ENCODE assay signal across 8 cellular contexts in genomic region chrX:96684339-96685204, GRCh38. TPM values are rescaled to one million over a fixed set of nuclear protein-coding genes. Genes with fewer than 3 reads are reported as not detected.
A peak's percentile ranks its signal among the peaks of the same experiment; 100 is the strongest.
DNase-seq lines count a peak whose midpoint lies in the region; ATAC-seq and TF ChIP-seq lines count a peak whose summit lies in the region.

Gene DIAPH2 (plus strand): TSS chrX:96684842.

- H3K4me2 ChIP-seq in OCI-LY3 (ENCODE audit: low read length), result peak within 1 kb of the TSS; percentile 87
- peak within 1 kb of the TSS; percentile 78 for H3K4me2 ChIP-seq in fibroblast of lung (ENCODE audit: extremely low read depth, insufficient read depth, low read length)

- H3K4me3 Mint-ChIP-seq in naive thymus-derived CD8-positive, alpha-beta T cell, result peak within 1 kb of the TSS; percentile 85 to 98 (median 93)
- H3K4me3 Mint-ChIP-seq in stimulated activated memory B cell treated with anti-CD40 and anti-IgM and Interleukin-4, amounts not matched to agents 10 μg/mL and 1 μg/mL and 100 μg/mL, for 72 hours, result peak within 1 kb of the TSS; percentile 99

- H3K36me3 ChIP-seq in OCI-LY3 (replicated peaks; ENCODE audit: low read depth, low read length) (no peaks in the 10 kb centered on the region), fibroblast of lung (ENCODE audit: control insufficient read depth, insufficient read depth, low read length) (no peaks in the 10 kb centered on the region)

- TF ChIP-seq CTCF in AG10803 (conservative IDR thresholded peaks at IDR 0.05; ENCODE audit: low read length) (peak; percentile 23; the same call in 1 of the 2 replicates), OCI-LY3 (IDR thresholded peaks at IDR 0.05; ENCODE audit: low read depth, low read length) (no peak), fibroblast of lung (conservative IDR thresholded peaks at IDR 0.05 in 1 of 2, IDR thresholded peaks at IDR 0.05 in 1 of 2; ENCODE audit: low read depth in 1 of 2, low read length in 2 of 2) (no peak)

- H3K36me3 Mint-ChIP-seq in naive thymus-derived CD8-positive, alpha-beta T cell, result no peaks in the 10 kb centered on the region
- no peaks in the 10 kb centered on the region for H3K36me3 Mint-ChIP-seq in stimulated activated memory B cell treated with anti-CD40 and anti-IgM and Interleukin-4, amounts not matched to agents 10 μg/mL and 1 μg/mL and 100 μg/mL, for 72 hours

- H3K27ac ChIP-seq in OCI-LY3 (ENCODE audit: low read length) (peak within 1 kb of the TSS; percentile 53), fibroblast of lung (ENCODE audit: insufficient read depth, low read length) (peak within 1 kb of the TSS; percentile 79)

- H3K4me1 ChIP-seq in OCI-LY3 (ENCODE audit: low read length) (peaks cover 18% of the 10 kb centered on the region), fibroblast of lung (ENCODE audit: control insufficient read depth, extremely low read depth, insufficient read depth, low read length) (no peaks in the 10 kb centered on the region)

- ATAC-seq in GM19023 (IDR thresholded peaks at IDR 0.05; ENCODE audit: unreplicated experiment) (peak; percentile 82), HG03196 (IDR thresholded peaks at IDR 0.05; ENCODE audit: unreplicated experiment) (peak; percentile 85)
- peak; percentile 83 to 84 for ATAC-seq in naive thymus-derived CD8-positive, alpha-beta T cell
- peak; percentile 90 for ATAC-seq in stimulated activated memory B cell treated with anti-CD40 and anti-IgM and Interleukin-4, amounts not matched to agents 10 μg/mL and 1 μg/mL and 100 μg/mL, for 72 hours

- peak within 1 kb of the TSS; percentile 85 for H2AFZ ChIP-seq in OCI-LY3 (ENCODE audit: low read depth, low read length)
- peak within 1 kb of the TSS; percentile 76 for H2AFZ ChIP-seq in fibroblast of lung (ENCODE audit: low read length)

- H3K9me3 ChIP-seq in OCI-LY3 (ENCODE audit: insufficient read depth, low read length), result no peaks in the 10 kb centered on the region
- no peaks in the 10 kb centered on the region for H3K9me3 ChIP-seq in fibroblast of lung (ENCODE audit: control insufficient read depth, insufficient read depth, low read depth, low read length)

- H3K4me3 ChIP-seq in AG10803 (ENCODE audit: low read length) (peak within 1 kb of the TSS; percentile 72), OCI-LY3 (ENCODE audit: low read length) (peak within 1 kb of the TSS; percentile 94), fibroblast of lung (replicated peaks in 1 of 4; ENCODE audit: control extremely low read depth in 1 of 4, insufficient read depth in 1 of 4, low read depth in 3 of 4, low read length in 4 of 4) (peak within 1 kb of the TSS; percentile 55 to 81 (median 68))

- H3K9me3 Mint-ChIP-seq in naive thymus-derived CD8-positive, alpha-beta T cell, result no peaks in the 10 kb centered on the region
- no peaks in the 10 kb centered on the region for H3K9me3 Mint-ChIP-seq in stimulated activated memory B cell treated with anti-CD40 and anti-IgM and Interleukin-4, amounts not matched to agents 10 μg/mL and 1 μg/mL and 100 μg/mL, for 72 hours

- no peaks in the 10 kb centered on the region for H3K27me3 Mint-ChIP-seq in naive thymus-derived CD8-positive, alpha-beta T cell
- H3K27me3 Mint-ChIP-seq in stimulated activated memory B cell treated with anti-CD40 and anti-IgM and Interleukin-4, amounts not matched to agents 10 μg/mL and 1 μg/mL and 100 μg/mL, for 72 hours, result no peaks in the 10 kb centered on the region

- POLR2A ChIA-PET in naive thymus-derived CD8-positive, alpha-beta T cell (lab: Charles Lee), result no interaction called here

- peak; percentile 76 for DNase-seq in AG10803 (ENCODE audit: low read depth)
- DNase-seq in activated T-helper 1 cell treated with Interleukin-2 at 50 U/mL for 16 hours (ENCODE audit: low read depth), result peak; percentile 57
- peak; percentile 80 to 83 for DNase-seq in fibroblast of lung (ENCODE audit: low read depth in 2 of 2)
- DNase-seq in naive thymus-derived CD8-positive, alpha-beta T cell, result peak; percentile 44 to 78 (median 62)

- no peaks in the 10 kb centered on the region for H3K27me3 ChIP-seq in OCI-LY3 (ENCODE audit: low read depth, low read length)
- no peaks in the 10 kb centered on the region for H3K27me3 ChIP-seq in fibroblast of lung (ENCODE audit: control insufficient read depth, insufficient read depth, low read length)

- H3K9ac ChIP-seq in OCI-LY3 (ENCODE audit: low read length), result peak within 1 kb of the TSS; percentile 90
- H3K9ac ChIP-seq in fibroblast of lung (ENCODE audit: insufficient read depth, low read length), result peak within 1 kb of the TSS; percentile 73

- peaks cover 12 to 39% (median 25%) of the 10 kb centered on the region in 4 donors for H3K4me1 Mint-ChIP-seq in naive thymus-derived CD8-positive, alpha-beta T cell
- H3K4me1 Mint-ChIP-seq in stimulated activated memory B cell treated with anti-CD40 and anti-IgM and Interleukin-4, amounts not matched to agents 10 μg/mL and 1 μg/mL and 100 μg/mL, for 72 hours, result peaks cover 18% of the 10 kb centered on the region

- no peaks in the 10 kb centered on the region for H4K20me1 ChIP-seq in OCI-LY3 (ENCODE audit: insufficient read depth, low read length)
- H4K20me1 ChIP-seq in fibroblast of lung (ENCODE audit: control insufficient read depth, extremely low read depth, insufficient read depth, low read length), result no peaks in the 10 kb centered on the region

- H3K79me2 ChIP-seq in OCI-LY3 (ENCODE audit: low read length) (peaks cover 3% of the 10 kb centered on the region; the same call in 1 of the 2 replicates), fibroblast of lung (ENCODE audit: control insufficient read depth, insufficient read depth, low read length) (peaks cover 22% of the 10 kb centered on the region)

- peak within 1 kb of the TSS; percentile 81 to 92 (median 87) for H3K27ac Mint-ChIP-seq in naive thymus-derived CD8-positive, alpha-beta T cell
- peak within 1 kb of the TSS; percentile 99 for H3K27ac Mint-ChIP-seq in stimulated activated memory B cell treated with anti-CD40 and anti-IgM and Interleukin-4, amounts not matched to agents 10 μg/mL and 1 μg/mL and 100 μg/mL, for 72 hours

RNA-seq across cellular contexts. Expression of gene DIAPH2, which starts in this region (rescaled TPM):
- total RNA-seq in fibroblast of lung, result 18.0 and 18.5 TPM in 2 replicates
- 11.8 and 16.8 TPM in 2 replicates for polyA plus RNA-seq in fibroblast of lung
- polyA plus RNA-seq in fibroblast of lung (2012), result 8.4 and 15.3 TPM in 2 replicates
- polyA minus RNA-seq in fibroblast of lung (ENCODE audit: low replicate concordance), result 4.6 and 5.0 TPM in 2 replicates
- 1 to 10 TPM; 6.1 TPM for total RNA-seq in naive thymus-derived CD8-positive, alpha-beta T cell
- 1 to 10 TPM; 4.2 to 5.9 (median 5.5) TPM for polyA plus RNA-seq in naive thymus-derived CD8-positive, alpha-beta T cell

Comparison
In these comparisons a context has a peak if more than half of its experiments do, and no peak if none do; other contexts are left out.
1. Peak in every context shown above with its lines: DNase-seq, ATAC-seq, H3K4me3 ChIP-seq and H3K27ac ChIP-seq.